9 cellular contexts compared by ENCODE assay signal in genomic region chr12:52207895-52208294, GRCh38. TPM values are rescaled to one million over a fixed set of nuclear protein-coding genes. Genes with fewer than 3 reads are reported as not detected.
A peak's percentile ranks its signal among the peaks of the same experiment; 100 is the strongest.
DNase-seq lines count a peak whose midpoint lies in the region; ATAC-seq and TF ChIP-seq lines count a peak whose summit lies in the region.
"Had no signal": no experiment of that assay in that cellular context is flagged by ENCODE, and none has a peak within 500 bp of the region (broad histone marks: within the 10 kb centered on the region; RNA-seq: fewer than 3 reads in every experiment).

No MANE protein-coding gene starts in this region.

- peaks cover 17% of the 10 kb centered on the region for H3K27me3 Mint-ChIP-seq in type B pancreatic cell
- H3K27me3 Mint-ChIP-seq in activated naive CD4-positive, alpha-beta T cell treated with anti-CD3 and anti-CD28 coated beads for 36 hours (ENCODE audit: low read depth): peaks cover 4% of the 10 kb centered on the region

- H3K27me3 ChIP-seq in right cardiac atrium (ENCODE audit: control insufficient read depth, insufficient read depth) (no peaks in the 10 kb centered on the region), vagina (no peaks in the 10 kb centered on the region)

- no peak overlapping the region for H3K27ac Mint-ChIP-seq in type B pancreatic cell
- H3K27ac Mint-ChIP-seq in activated naive CD4-positive, alpha-beta T cell treated with anti-CD3 and anti-CD28 coated beads for 36 hours: no peak overlapping the region
- H3K27ac Mint-ChIP-seq: natural killer cell treated with Interleukin-12 subunit alpha and Interleukin-12 subunit beta and Interleukin-15 and Interleukin-18, amount 100 ng/mL, for 72 hours had no signal

- WGBS in right cardiac atrium: 26% methylated on average over 10 of the region's 10 CpGs

- no peaks in the 10 kb centered on the region for H3K36me3 ChIP-seq in vagina

- CTCF ChIA-PET in activated naive CD4-positive, alpha-beta T cell treated with anti-CD3 and anti-CD28 coated beads for 36 hours (lab: Charles Lee): interaction anchor here (1.7 to 2.0 kb wide), 2 partner anchors 14 to 51 kb away, joined by 3 to 5 read pairs; no protein-coding TSS in a partner anchor

- no peaks in the 10 kb centered on the region for H3K36me3 Mint-ChIP-seq in type B pancreatic cell
- H3K36me3 Mint-ChIP-seq in activated naive CD4-positive, alpha-beta T cell treated with anti-CD3 and anti-CD28 coated beads for 36 hours (ENCODE audit: low read depth): no peaks in the 10 kb centered on the region
- H3K36me3 Mint-ChIP-seq: natural killer cell treated with Interleukin-12 subunit alpha and Interleukin-12 subunit beta and Interleukin-15 and Interleukin-18, amount 100 ng/mL, for 72 hours had no signal

- H3K4me1 ChIP-seq in right cardiac atrium (ENCODE audit: control insufficient read depth, insufficient read depth, low read length) (no peaks in the 10 kb centered on the region), vagina (peaks cover 8% of the 10 kb centered on the region)

- H3K4me3 ChIP-seq in right cardiac atrium (ENCODE audit: low read length) (no peak overlapping the region), vagina (no peak overlapping the region)

- no peaks in the 10 kb centered on the region for H3K9me3 Mint-ChIP-seq in type B pancreatic cell
- no peaks in the 10 kb centered on the region for H3K9me3 Mint-ChIP-seq in activated naive CD4-positive, alpha-beta T cell treated with anti-CD3 and anti-CD28 coated beads for 36 hours
- H3K9me3 Mint-ChIP-seq: natural killer cell treated with Interleukin-12 subunit alpha and Interleukin-12 subunit beta and Interleukin-15 and Interleukin-18, amount 100 ng/mL, for 72 hours had no signal

- H3K4me1 Mint-ChIP-seq in type B pancreatic cell (ENCODE audit: unreplicated experiment): peaks cover 9% of the 10 kb centered on the region
- H3K4me1 Mint-ChIP-seq in activated naive CD4-positive, alpha-beta T cell treated with anti-CD3 and anti-CD28 coated beads for 36 hours (ENCODE audit: low read depth): peaks cover 3% of the 10 kb centered on the region

- TF ChIP-seq CTCF in type B pancreatic cell (conservative IDR thresholded peaks at IDR 0.05): no peak
- TF ChIP-seq CTCF in vagina (IDR thresholded peaks at IDR 0.05): no peak

- no peak overlapping the region for H3K27ac ChIP-seq in right cardiac atrium (ENCODE audit: low read length)
- H3K27ac ChIP-seq in vagina: no peak overlapping the region

- H3K4me3 Mint-ChIP-seq in type B pancreatic cell: no peak overlapping the region
- H3K4me3 Mint-ChIP-seq in activated naive CD4-positive, alpha-beta T cell treated with anti-CD3 and anti-CD28 coated beads for 36 hours: no peak overlapping the region
- H3K4me3 Mint-ChIP-seq: natural killer cell treated with Interleukin-12 subunit alpha and Interleukin-12 subunit beta and Interleukin-15 and Interleukin-18, amount 100 ng/mL, for 72 hours had no signal

- DNase-seq in activated naive CD4-positive, alpha-beta T cell treated with anti-CD3 and anti-CD28 coated beads, Interleukin-2, amount 50 U/mL, for 16 hours: peak; percentile 5
- DNase-seq in activated naive CD4-positive, alpha-beta T cell (lab: John Stamatoyannopoulos, UW): no peak
- peak; percentile 100 for DNase-seq in T1000 (lab: John Stamatoyannopoulos, UW)
- peak in 2 of 3 donors; percentile 48 to 69 for DNase-seq in right cardiac atrium
- no peak for DNase-seq in type B pancreatic cell (ENCODE audit: extremely low spot score, unreplicated experiment)
- no peak for DNase-seq in activated naive CD4-positive, alpha-beta T cell treated with anti-CD3 and anti-CD28 coated beads for 36 hours
- DNase-seq in vagina (ENCODE audit: extremely low spot score in 2 of 2): no peak
- no peak for DNase-seq in amniotic stem cell (lab: John Stamatoyannopoulos, UW)

- intact Hi-C loops in right cardiac atrium (cut with DNase I): no loop called here
- intact Hi-C loops in activated naive CD4-positive, alpha-beta T cell treated with anti-CD3 and anti-CD28 coated beads for 36 hours (cut with micrococcal nuclease): no loop called here
- intact Hi-C loops in vagina (cut with DNase I): no loop called here

- TF ChIP-seq POLR2A in vagina (IDR thresholded peaks at IDR 0.05): no peak

- ATAC-seq in right cardiac atrium: peak; percentile 36 to 66
- ATAC-seq: natural killer cell treated with Interleukin-12 subunit alpha and Interleukin-12 subunit beta and Interleukin-15 and Interleukin-18, amount 100 ng/mL, for 72 hours had no signal

- H3K9me3 ChIP-seq in right cardiac atrium (ENCODE audit: control insufficient read depth, low read length) (no peaks in the 10 kb centered on the region), vagina (no peaks in the 10 kb centered on the region)

RNA-seq across cellular contexts. Expression of gene KRT80, which starts 16.1 kb away (rescaled TPM):
- total RNA-seq in right cardiac atrium (under 1 TPM in 1 of 4 donors, not detected in 3; 0.06 TPM), type B pancreatic cell (ENCODE audit: low replicate concordance) (23.1 and 65.1 TPM in 2 replicates), vagina (7.9 TPM)
- polyA plus RNA-seq in right cardiac atrium: 0.05 TPM
- not detected for total RNA-seq in activated naive CD4-positive, alpha-beta T cell treated with anti-CD3 and anti-CD28 coated beads for 36 hours
- total RNA-seq: natural killer cell treated with Interleukin-12 subunit alpha and Interleukin-12 subunit beta and Interleukin-15 and Interleukin-18, amount 100 ng/mL, for 72 hours had no signal

RNA-seq across cellular contexts. Expression of gene KRT7, which starts 25.1 kb away (rescaled TPM):
- total RNA-seq in right cardiac atrium (1 to 10 TPM in 2 of 4 donors, under 1 TPM in 1, not detected in 1; 0.94 to 3.0 (median 1.1) TPM), type B pancreatic cell (ENCODE audit: low replicate concordance) (125 and 293 TPM in 2 replicates), vagina (7.6 TPM)
- polyA plus RNA-seq in right cardiac atrium: 0.16 TPM
- total RNA-seq in activated naive CD4-positive, alpha-beta T cell treated with anti-CD3 and anti-CD28 coated beads for 36 hours: 1 to 10 TPM; 1.9 to 3.4 TPM

Comparison
In these comparisons a context has a peak if more than half of its experiments do, and no peak if none do; other contexts are left out.
1. DNase-seq: peak in activated naive CD4-positive, alpha-beta T cell treated with anti-CD3 and anti-CD28 coated beads, Interleukin-2, amount 50 U/mL, for 16 hours (single experiment), T1000 (single experiment) and right cardiac atrium (2 of 3); none in activated naive CD4-positive, alpha-beta T cell (0 of 4), type B pancreatic cell (single experiment), activated naive CD4-positive, alpha-beta T cell treated with anti-CD3 and anti-CD28 coated beads for 36 hours (single experiment), vagina (0 of 2) and amniotic stem cell (single experiment).
2. RNA of gene KRT7, which starts 25.1 kb away (total RNA-seq): 125 to 293 TPM in type B pancreatic cell; 7.6 TPM in vagina (single experiment), 1.9 to 3.4 TPM in activated naive CD4-positive, alpha-beta T cell treated with anti-CD3 and anti-CD28 coated beads for 36 hours and 0.94 to 3.0 TPM in right cardiac atrium; every median in the first group is over 10 times any median in the second.